19 cellular contexts compared by ENCODE assay signal in the genomic region with DNA sequence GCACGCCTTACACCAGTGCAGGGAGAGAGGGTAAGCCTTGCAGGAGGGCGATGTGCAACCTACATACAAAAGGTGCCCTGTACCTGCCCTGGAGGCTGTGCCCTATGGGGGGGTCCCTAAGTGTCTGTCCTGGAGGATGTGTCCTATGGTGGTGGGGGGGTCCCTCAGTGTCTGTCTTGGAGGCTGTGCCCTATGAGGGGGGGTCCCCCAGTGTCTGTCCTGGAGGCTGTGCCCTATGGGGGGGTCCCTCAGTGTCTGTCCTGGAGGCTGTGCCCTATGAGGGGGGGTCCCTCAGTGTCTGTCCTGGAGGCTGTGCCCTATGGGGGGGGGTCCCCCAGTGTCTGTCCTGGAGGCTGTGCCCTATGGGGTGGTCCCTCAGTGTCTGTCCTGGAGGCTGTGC.
DNase-seq lines count a peak whose midpoint lies in the region; ATAC-seq and TF ChIP-seq lines count a peak whose summit lies in the region.
"Had no signal": no experiment of that assay in that cellular context is flagged by ENCODE, and none has a peak within 500 bp of the region (broad histone marks: within the 10 kb centered on the region; RNA-seq: fewer than 3 reads in every experiment).

No MANE protein-coding gene starts in this region.

- no peak for ATAC-seq in activated T-cell treated with anti-CD3 and anti-CD28 coated beads, Interleukin-2, amount 50 U/mL, for 72 hours (replicated peaks in 1 of 2)
- ATAC-seq in RWPE2 (ENCODE audit: low read depth), result no peak

- H3K4me3 Mint-ChIP-seq in activated T-cell treated with anti-CD3 and anti-CD28 coated beads, Interleukin-2, amount 50 U/mL, for 24 hours, result no peak overlapping the region
- no peak overlapping the region for H3K4me3 Mint-ChIP-seq in activated T-cell treated with anti-CD3 and anti-CD28 coated beads, Interleukin-2, amount 50 U/mL, for 72 hours
- H3K4me3 Mint-ChIP-seq: CD4-positive, alpha-beta memory T cell had no signal

- H3K4me1 Mint-ChIP-seq in activated T-cell treated with anti-CD3 and anti-CD28 coated beads, Interleukin-2, amount 50 U/mL, for 24 hours (ENCODE audit: low read depth), result peaks cover 6% of the 10 kb centered on the region
- H3K4me1 Mint-ChIP-seq in activated T-cell treated with anti-CD3 and anti-CD28 coated beads, Interleukin-2, amount 50 U/mL, for 72 hours (ENCODE audit: low read depth), result peaks cover 9% of the 10 kb centered on the region
- H3K4me1 Mint-ChIP-seq: CD4-positive, alpha-beta memory T cell had no signal

- H3K4me3 ChIP-seq in RWPE2 (ENCODE audit: severe bottlenecking) (no peak overlapping the region), sigmoid colon (no peak overlapping the region), tibial artery (no peak overlapping the region)
- H3K4me3 ChIP-seq: MG63 had no signal

- H3K27ac ChIP-seq in RWPE2 (ENCODE audit: poor library complexity, severe bottlenecking) (no peak overlapping the region), sigmoid colon (no peak overlapping the region), tibial artery (no peak overlapping the region)

- H3K4me1 ChIP-seq in RWPE2 (ENCODE audit: insufficient read depth, poor library complexity, severe bottlenecking) (no peaks in the 10 kb centered on the region), sigmoid colon (no peaks in the 10 kb centered on the region), tibial artery (no peaks in the 10 kb centered on the region)

- peaks cover 82% of the 10 kb centered on the region for H3K36me3 Mint-ChIP-seq in activated T-cell treated with anti-CD3 and anti-CD28 coated beads, Interleukin-2, amount 50 U/mL, for 24 hours (ENCODE audit: low read depth)
- H3K36me3 Mint-ChIP-seq in activated T-cell treated with anti-CD3 and anti-CD28 coated beads, Interleukin-2, amount 50 U/mL, for 72 hours (ENCODE audit: insufficient read depth in 2 of 2), result peaks cover 4 to 7% of the 10 kb centered on the region in 2 donors

- DNase-seq in activated T-cell treated with anti-CD3 and anti-CD28 coated beads, Interleukin-2, amount 50 U/mL, for 24 hours, result peak; percentile 8
- DNase-seq in activated T-cell treated with anti-CD3 and anti-CD28 coated beads, Interleukin-2, amount 50 U/mL, for 72 hours, result no peak
- DNase-seq in RWPE2 (ENCODE audit: low spot score) (peak; percentile 10), islet precursor cell (peak; percentile 20), sigmoid colon (peak; percentile 52), NCI-H1048 (lab: John Stamatoyannopoulos, UW) (no peak), tibial artery (no peak), NCI-H1092 treated with DMSO at 0.1 percent for 48 hours (lab: John Stamatoyannopoulos, UW) (no peak)
- DNase-seq: Calu3; CD4-positive, alpha-beta memory T cell; DMS53; IMR-90; Karpas-422; MG63; NCI-H1105; NCI-H1694 treated with DMSO at 0.1 percent for 48 hours; NCI-H2107; NCI-H2227 treated with DMSO at 0.1 percent for 48 hours; NCI-H524 had no signal

- H3K27ac Mint-ChIP-seq in activated T-cell treated with anti-CD3 and anti-CD28 coated beads, Interleukin-2, amount 50 U/mL, for 24 hours, result no peak overlapping the region
- no peak overlapping the region for H3K27ac Mint-ChIP-seq in activated T-cell treated with anti-CD3 and anti-CD28 coated beads, Interleukin-2, amount 50 U/mL, for 72 hours

- TF ChIP-seq CTCF in RWPE2 (IDR thresholded peaks at IDR 0.05; ENCODE audit: poor library complexity, severe bottlenecking) (no peak), sigmoid colon (IDR thresholded peaks at IDR 0.05) (no peak), tibial artery (IDR thresholded peaks at IDR 0.05) (no peak)

- H3K9me3 Mint-ChIP-seq in activated T-cell treated with anti-CD3 and anti-CD28 coated beads, Interleukin-2, amount 50 U/mL, for 24 hours, result no peaks in the 10 kb centered on the region
- H3K9me3 Mint-ChIP-seq in activated T-cell treated with anti-CD3 and anti-CD28 coated beads, Interleukin-2, amount 50 U/mL, for 72 hours, result no peaks in the 10 kb centered on the region
- H3K9me3 Mint-ChIP-seq: CD4-positive, alpha-beta memory T cell had no signal

- peaks cover 2% of the 10 kb centered on the region; the same call in 1 of the 2 replicates for H3K36me3 ChIP-seq in RWPE2 (ENCODE audit: low read depth)
- peaks cover 22 to 92% (median 45%) of the 10 kb centered on the region in 4 donors for H3K36me3 ChIP-seq in sigmoid colon
- H3K36me3 ChIP-seq in tibial artery, result peaks cover 18 to 68% (median 56%) of the 10 kb centered on the region in 3 donors

- TF ChIP-seq EP300 in sigmoid colon (IDR thresholded peaks at IDR 0.05), result no peak

- H3K9me3 ChIP-seq in RWPE2 (ENCODE audit: severe bottlenecking) (no peaks in the 10 kb centered on the region), sigmoid colon (no peaks in the 10 kb centered on the region), tibial artery (peaks cover 0 to 6% (median 4%) of the 10 kb centered on the region in 3 donors)

- intact Hi-C loops in sigmoid colon (cut with DNase I) (no loop called here), tibial artery (cut with DNase I; ENCODE audit: low total_unique reads) (no loop called here)

- no peak for TF ChIP-seq POLR2A in sigmoid colon (IDR thresholded peaks at IDR 0.05)

- 97 to 98% methylated on average over 2 of the region's 2 CpGs for WGBS in sigmoid colon, 2 donors

- no peaks in the 10 kb centered on the region for H3K27me3 Mint-ChIP-seq in activated T-cell treated with anti-CD3 and anti-CD28 coated beads, Interleukin-2, amount 50 U/mL, for 24 hours
- no peaks in the 10 kb centered on the region for H3K27me3 Mint-ChIP-seq in activated T-cell treated with anti-CD3 and anti-CD28 coated beads, Interleukin-2, amount 50 U/mL, for 72 hours (ENCODE audit: low read depth)
- H3K27me3 Mint-ChIP-seq: CD4-positive, alpha-beta memory T cell had no signal

- H3K27me3 ChIP-seq in RWPE2 (ENCODE audit: insufficient read depth, poor library complexity, severe bottlenecking) (no peaks in the 10 kb centered on the region), sigmoid colon (no peaks in the 10 kb centered on the region), tibial artery (no peaks in the 10 kb centered on the region)
- H3K27me3 ChIP-seq: MG63 had no signal

Comparison
In these comparisons a context has a peak if more than half of its experiments do, and no peak if none do; other contexts are left out.
1. DNase-seq: peak in activated T-cell treated with anti-CD3 and anti-CD28 coated beads, Interleukin-2, amount 50 U/mL, for 24 hours (single experiment), RWPE2 (single experiment), islet precursor cell (single experiment) and sigmoid colon (single experiment); none in activated T-cell treated with anti-CD3 and anti-CD28 coated beads, Interleukin-2, amount 50 U/mL, for 72 hours (0 of 2), NCI-H1048 (single experiment), tibial artery (0 of 2) and NCI-H1092 treated with DMSO at 0.1 percent for 48 hours (single experiment).